In the genomic region with DNA sequence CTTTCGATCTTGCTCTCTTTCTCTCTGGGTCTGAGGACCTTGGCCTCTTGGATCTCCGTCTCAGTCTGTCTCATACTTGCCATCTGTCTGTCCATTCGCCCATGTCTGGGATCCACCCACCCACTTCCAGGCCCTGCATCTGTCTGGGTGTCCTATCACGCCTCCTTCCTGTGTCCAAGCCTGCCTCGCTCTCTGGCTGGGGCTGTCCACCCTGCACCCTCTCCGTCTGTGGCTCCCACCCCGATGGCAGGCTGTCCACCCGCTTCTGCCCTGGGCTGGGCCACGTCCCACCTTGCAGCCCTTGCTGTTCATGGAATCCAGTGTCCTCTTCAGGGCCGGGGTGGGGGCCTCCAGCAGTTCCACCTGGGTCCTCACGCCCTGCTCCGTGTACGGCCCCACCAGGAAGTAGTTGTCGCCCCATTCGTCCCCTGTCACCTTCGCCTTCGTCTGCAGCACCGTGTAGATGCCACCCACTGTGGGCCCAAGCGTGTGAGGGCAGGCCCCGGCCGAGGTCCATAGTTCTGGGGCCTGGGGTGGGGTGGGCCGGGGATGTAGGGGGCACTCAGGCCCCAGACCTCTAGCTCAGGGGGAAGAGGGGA, we compare ENCODE assay signal across 10 cellular contexts. TPM values are rescaled to one million over a fixed set of nuclear protein-coding genes. Genes with fewer than 3 reads are reported as not detected.
DNase-seq lines count a peak whose midpoint lies in the region; ATAC-seq and TF ChIP-seq lines count a peak whose summit lies in the region.
"Had no signal": no experiment of that assay in that cellular context is flagged by ENCODE, and none has a peak within 500 bp of the region (broad histone marks: within the 10 kb centered on the region; RNA-seq: fewer than 3 reads in every experiment).

No MANE protein-coding gene starts in this region.

- CTCF ChIA-PET in Calu3 (lab: Charles Lee) (interaction anchor here (0.6 to 1.5 kb wide), 2 partner anchors 10 to 37 kb away, joined by 3 to 7 read pairs; a partner anchor contains a TSS), PC-9 (lab: Charles Lee) (interaction anchor here (2.6 kb wide), 1 partner anchor 21 kb away, joined by 11 read pairs; no protein-coding TSS in a partner anchor)

- H3F3A ChIP-seq in PC-9 (ENCODE audit: insufficient read depth, low read depth): peaks cover 18% of the 10 kb centered on the region

- no peak for DNase-seq in Calu3
- DNase-seq in PC-9: no peak
- no peak for DNase-seq in fibroblast of villous mesenchyme (ENCODE audit: low read depth)
- DNase-seq in iPS-NIHi11 (ENCODE audit: low spot score): no peak
- no peak for DNase-seq in islet precursor cell
- DNase-seq: activated CD8-positive, alpha-beta memory T cell treated with anti-CD3 and anti-CD28 coated beads for 24 hours; naive thymus-derived CD4-positive, alpha-beta T cell; SIG-M5 had no signal

- H3K9me3 ChIP-seq in PC-9 (ENCODE audit: insufficient read depth, low read depth): no peaks in the 10 kb centered on the region

- H3K79me2 ChIP-seq in PC-9 (ENCODE audit: low read depth): peaks cover 52% of the 10 kb centered on the region

- H4K20me1 ChIP-seq in PC-9 (ENCODE audit: insufficient read depth): peaks cover 3% of the 10 kb centered on the region

- H3K4me1 Mint-ChIP-seq in Calu3 (ENCODE audit: low read depth, unreplicated experiment): peaks cover 35% of the 10 kb centered on the region

- H3K27ac ChIP-seq in PC-9: no peak overlapping the region
- H3K27ac ChIP-seq in skin epidermis: peak overlapping the region in 17 of 21 experiments; percentile 26 to 98 (median 89)

- no peaks in the 10 kb centered on the region for H3K9me3 Mint-ChIP-seq in Calu3 (ENCODE audit: low read depth, unreplicated experiment)

- no peaks in the 10 kb centered on the region for H3K27me3 Mint-ChIP-seq in Calu3 (ENCODE audit: unreplicated experiment)
- H3K27me3 Mint-ChIP-seq: naive thymus-derived CD4-positive, alpha-beta T cell had no signal

- no peak overlapping the region for H2AFZ ChIP-seq in PC-9

- H3K4me3 ChIP-seq in PC-9 (no peak overlapping the region), fibroblast of villous mesenchyme (ENCODE audit: low read depth, low read length) (peak overlapping the region; percentile 95), skin epidermis (peak overlapping the region in 4 of 7 experiments; percentile 69 to 88 (median 79))

- TF ChIP-seq CTCF in Calu3 (IDR thresholded peaks at IDR 0.05; ENCODE audit: unreplicated experiment) (no peak), PC-9 (conservative IDR thresholded peaks at IDR 0.05) (no peak), fibroblast of villous mesenchyme (IDR thresholded peaks at IDR 0.05; ENCODE audit: insufficient read depth, low read depth, low read length) (no peak)

- peak overlapping the region; percentile 92 for H3K4me3 Mint-ChIP-seq in Calu3 (ENCODE audit: low read depth, unreplicated experiment)

- H3K4me2 ChIP-seq in PC-9: peak overlapping the region; percentile 95; the same call in 1 of the 2 replicates

- no peak overlapping the region for H3K27ac Mint-ChIP-seq in Calu3 (ENCODE audit: unreplicated experiment)

- peaks cover 16% of the 10 kb centered on the region for H3K4me1 ChIP-seq in PC-9 (replicated peaks; ENCODE audit: insufficient read depth)

- BruUV-seq in Calu3 (replicated peaks; lab: Mats Ljungman, UMichigan) (no TSS peak), PC-9 (replicated peaks; lab: Mats Ljungman, UMichigan) (no TSS peak)

- H3K36me3 Mint-ChIP-seq in Calu3 (ENCODE audit: insufficient read depth, unreplicated experiment): peaks cover 70% of the 10 kb centered on the region

- H3K27me3 ChIP-seq in PC-9 (ENCODE audit: insufficient read depth, low read depth): no peaks in the 10 kb centered on the region

- intact Hi-C loops in Calu3 (cut with micrococcal nuclease; ENCODE audit: unreplicated experiment) (loop anchor here (10.0 kb wide), 1 partner anchor 234 kb away; no protein-coding TSS in a partner anchor), PC-9 (cut with micrococcal nuclease; ENCODE audit: unreplicated experiment) (loop anchor here (5.0 to 10.0 kb wide), 3 partner anchors 194 to 654 kb away; a partner anchor contains a TSS)

- no peaks in the 10 kb centered on the region for H3K9me2 ChIP-seq in PC-9 (ENCODE audit: insufficient read depth)

- ATAC-seq in HG02938 (IDR thresholded peaks at IDR 0.05; ENCODE audit: unreplicated experiment): no peak
- ATAC-seq: naive thymus-derived CD4-positive, alpha-beta T cell had no signal

- POLR2A ChIA-PET in PC-9 (lab: Charles Lee; ENCODE audit: unreplicated experiment): interaction anchor here (1.1 kb wide), 1 partner anchor 29 kb away, joined by 4 read pairs; no protein-coding TSS in a partner anchor

- H3K36me3 ChIP-seq in PC-9 (ENCODE audit: low read depth): no peaks in the 10 kb centered on the region

RNA-seq across cellular contexts. Expression of a gene that starts 2.0 kb away (rescaled TPM):
- total RNA-seq in Calu3 (2022) (59.6 and 64.7 TPM in 2 replicates), PC-9 (2021) (47.5 and 54.2 TPM in 2 replicates), fibroblast of villous mesenchyme (39.6 and 43.2 TPM in 2 replicates)

RNA-seq across cellular contexts. Expression of a gene that starts 2.6 kb away (rescaled TPM):
- total RNA-seq in Calu3 (2022) (184 and 199 TPM in 2 replicates), PC-9 (2021) (175 and 179 TPM in 2 replicates), fibroblast of villous mesenchyme (162 and 176 TPM in 2 replicates)

RNA-seq across cellular contexts. Expression of a gene that starts 25.8 kb away (rescaled TPM):
- total RNA-seq in Calu3 (2022) (1.1 TPM in 1 of 2 replicates, not detected in the other), PC-9 (2021) (1.6 and 3.5 TPM in 2 replicates), fibroblast of villous mesenchyme (0.32 TPM in 1 of 2 replicates, not detected in the other)
- total RNA-seq: naive thymus-derived CD4-positive, alpha-beta T cell had no signal

RNA-seq across cellular contexts. Expression of a gene that starts 26.0 kb away (rescaled TPM):
- 1,459 and 1,979 TPM in 2 replicates for total RNA-seq in Calu3 (2022)
- 3,402 and 3,822 TPM in 2 replicates for total RNA-seq in PC-9 (2021)
- 2,928 and 4,150 TPM in 2 replicates for total RNA-seq in fibroblast of villous mesenchyme

RNA-seq across cellular contexts. Expression of a gene that starts 33.0 kb away (rescaled TPM):
- total RNA-seq in Calu3 (2022) (1.1 TPM in 1 of 2 replicates, not detected in the other), PC-9 (2021) (not detected in 2 replicates), fibroblast of villous mesenchyme (not detected in 2 replicates)
- total RNA-seq: naive thymus-derived CD4-positive, alpha-beta T cell had no signal
